8 cellular contexts compared by ENCODE assay signal in the genomic region with DNA sequence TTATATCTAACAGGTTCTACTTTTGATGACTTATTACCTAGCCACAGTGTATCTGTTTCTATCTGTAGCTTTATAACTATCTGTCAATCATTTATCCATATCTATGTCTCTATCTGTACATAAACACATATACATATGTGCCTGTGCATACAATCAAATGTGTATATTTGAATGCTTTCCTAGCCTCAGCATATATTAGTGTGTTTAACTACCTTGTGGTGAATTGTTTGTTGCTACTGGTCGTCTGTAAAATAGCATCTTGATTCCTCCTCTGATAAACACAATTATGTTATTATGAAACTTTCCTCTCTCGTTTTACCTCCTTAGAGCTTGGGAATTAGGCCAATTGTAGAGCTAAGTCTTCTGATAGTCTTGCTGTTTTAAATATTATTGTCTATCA. TPM values are rescaled to one million over a fixed set of nuclear protein-coding genes. Genes with fewer than 3 reads are reported as not detected.
A peak's percentile ranks its signal among the peaks of the same experiment; 100 is the strongest.
DNase-seq lines count a peak whose midpoint lies in the region; ATAC-seq lines count a peak whose summit lies in the region.

No MANE protein-coding gene starts in this region.

- DNase-seq in activated T-cell treated with anti-CD3 and anti-CD28 coated beads, Interleukin-2, amount 50 U/mL, for 72 hours, result no peak
- DNase-seq in activated T-cell treated with anti-CD3 and anti-CD28 coated beads for 4 hours (no peak), Kasumi-1 (lab: John Stamatoyannopoulos, UW) (no peak), EL (no peak)
- no peak for DNase-seq in activated naive CD4-positive, alpha-beta T cell treated with anti-CD3 and anti-CD28 coated beads, Interleukin-2, amount 50 U/mL, for 72 hours (ENCODE audit: low spot score in 2 of 2)

- H3K27me3 Mint-ChIP-seq in activated T-cell treated with anti-CD3 and anti-CD28 coated beads, Interleukin-2, amount 50 U/mL, for 72 hours (ENCODE audit: low read depth), result no peaks in the 10 kb centered on the region

- peak overlapping the region; percentile 90 for H3K27ac Mint-ChIP-seq in activated T-cell treated with anti-CD3 and anti-CD28 coated beads, Interleukin-2, amount 50 U/mL, for 72 hours
- H3K27ac Mint-ChIP-seq in activated naive CD4-positive, alpha-beta T cell treated with anti-CD3 and anti-CD28 coated beads, Interleukin-2, amount 50 U/mL, for 72 hours, result peak overlapping the region; percentile 65 to 83

- peak overlapping the region; percentile 13 to 48 (median 29) for H3K4me3 ChIP-seq in subcutaneous abdominal adipose tissue (ENCODE audit: low read depth in 1 of 5, low read length in 5 of 5)

- no peaks in the 10 kb centered on the region for H3K9me3 ChIP-seq in subcutaneous abdominal adipose tissue (ENCODE audit: control insufficient read depth in 5 of 5, low read length in 5 of 5)

- peaks cover 0 to 18% (median 10%) of the 10 kb centered on the region in 5 donors for H3K4me1 ChIP-seq in subcutaneous abdominal adipose tissue (ENCODE audit: control insufficient read depth in 5 of 5, insufficient read depth in 5 of 5, low read length in 5 of 5)

- H3K36me3 Mint-ChIP-seq in activated T-cell treated with anti-CD3 and anti-CD28 coated beads, Interleukin-2, amount 50 U/mL, for 72 hours (ENCODE audit: insufficient read depth in 2 of 2), result peaks cover 0 to 2% of the 10 kb centered on the region in 2 donors
- H3K36me3 Mint-ChIP-seq in activated naive CD4-positive, alpha-beta T cell treated with anti-CD3 and anti-CD28 coated beads, Interleukin-2, amount 50 U/mL, for 72 hours, result no peaks in the 10 kb centered on the region

- no peaks in the 10 kb centered on the region for H3K36me3 ChIP-seq in subcutaneous abdominal adipose tissue (ENCODE audit: control insufficient read depth in 5 of 5, insufficient read depth in 5 of 5, low read length in 5 of 5)

- H3K4me3 Mint-ChIP-seq in activated T-cell treated with anti-CD3 and anti-CD28 coated beads, Interleukin-2, amount 50 U/mL, for 72 hours, result peak overlapping the region; percentile 69 to 85

- H3K27me3 ChIP-seq in subcutaneous abdominal adipose tissue (ENCODE audit: control insufficient read depth in 5 of 5, insufficient read depth in 4 of 5, low read length in 5 of 5), result no peaks in the 10 kb centered on the region

- no peaks in the 10 kb centered on the region for H3K9me3 Mint-ChIP-seq in activated T-cell treated with anti-CD3 and anti-CD28 coated beads, Interleukin-2, amount 50 U/mL, for 72 hours
- H3K9me3 Mint-ChIP-seq in activated naive CD4-positive, alpha-beta T cell treated with anti-CD3 and anti-CD28 coated beads, Interleukin-2, amount 50 U/mL, for 72 hours, result no peaks in the 10 kb centered on the region

- H3K9ac ChIP-seq in subcutaneous abdominal adipose tissue (ENCODE audit: low read length in 5 of 5), result peak overlapping the region in 1 of 5 donors; percentile 26

- ATAC-seq in activated T-cell treated with anti-CD3 and anti-CD28 coated beads, Interleukin-2, amount 50 U/mL, for 72 hours (replicated peaks in 1 of 2), result peak in 1 of 2 donors; percentile 14
- ATAC-seq in HG02981 (IDR thresholded peaks at IDR 0.05; ENCODE audit: unreplicated experiment), result peak; percentile 32
- ATAC-seq in activated naive CD4-positive, alpha-beta T cell treated with anti-CD3 and anti-CD28 coated beads, Interleukin-2, amount 50 U/mL, for 72 hours, result peak in 1 of 2 donors; percentile 18
- no peak for ATAC-seq in GM21737 (IDR thresholded peaks at IDR 0.05; ENCODE audit: unreplicated experiment)

- H3K27ac ChIP-seq in subcutaneous abdominal adipose tissue (ENCODE audit: low read depth, low read length), result no peak overlapping the region

- peaks cover 76% of the 10 kb centered on the region for H3K4me1 Mint-ChIP-seq in activated T-cell treated with anti-CD3 and anti-CD28 coated beads, Interleukin-2, amount 50 U/mL, for 72 hours (ENCODE audit: low read depth)

RNA-seq across cellular contexts. Expression of gene PARP8, which starts 44.4 kb away (rescaled TPM):
- total RNA-seq in activated T-cell treated with anti-CD3 and anti-CD28 coated beads, Interleukin-2, amount 50 U/mL, for 72 hours, result 10 to 100 TPM; 53.3 to 61.0 TPM
- 10 to 100 TPM; 29.9 to 32.7 TPM for total RNA-seq in activated naive CD4-positive, alpha-beta T cell treated with anti-CD3 and anti-CD28 coated beads, Interleukin-2, amount 50 U/mL, for 72 hours
